Comparison of ENCODE assay signal across 8 cellular contexts in the genomic region with DNA sequence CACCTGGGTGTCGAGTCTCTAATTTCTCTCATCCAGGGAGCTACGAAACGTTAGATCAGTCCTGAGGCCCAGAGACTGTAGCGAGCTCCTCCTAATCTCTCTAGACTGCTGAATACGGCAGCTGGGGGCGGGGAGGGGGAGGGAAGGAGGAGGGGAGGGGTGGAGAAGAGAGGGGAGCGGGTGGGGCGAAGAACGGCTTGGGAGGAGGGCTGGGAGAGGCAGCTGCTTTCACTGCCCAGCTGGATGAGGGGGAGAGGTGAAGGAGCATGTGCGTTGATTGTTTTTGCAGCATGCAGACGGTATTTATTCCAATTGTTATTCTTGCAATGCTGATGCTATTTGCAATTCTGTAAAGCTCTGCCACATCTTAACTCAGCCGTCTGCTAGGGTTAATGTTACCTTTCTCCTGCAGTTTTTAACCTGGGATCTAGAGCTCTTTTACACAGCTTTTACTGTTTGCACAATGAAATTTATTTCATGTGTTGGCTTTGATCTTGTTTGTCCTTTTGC. TPM values are rescaled to one million over a fixed set of nuclear protein-coding genes. Genes with fewer than 3 reads are reported as not detected.
DNase-seq lines count a peak whose midpoint lies in the region; ATAC-seq, FAIRE-seq and TF ChIP-seq lines count a peak whose summit lies in the region.

No MANE protein-coding gene starts in this region.

- H3K36me3 ChIP-seq in fibroblast of lung (ENCODE audit: control insufficient read depth, insufficient read depth, low read length): no peaks in the 10 kb centered on the region
- H3K36me3 ChIP-seq in pancreas: no peaks in the 10 kb centered on the region

- H3K4me1 ChIP-seq in fibroblast of lung (ENCODE audit: control insufficient read depth, extremely low read depth, insufficient read depth, low read length) (no peaks in the 10 kb centered on the region), pancreas (peaks cover 0 to 8% (median 0%) of the 10 kb centered on the region in 3 donors)

- ATAC-seq in HG03354 (IDR thresholded peaks at IDR 0.05; ENCODE audit: poor library complexity, severe bottlenecking, unreplicated experiment) (peak; percentile 20), pancreas (peak; percentile 47 to 73 (median 67)), HG03571 (IDR thresholded peaks at IDR 0.05; ENCODE audit: unreplicated experiment) (no peak), GM21723 (IDR thresholded peaks at IDR 0.05; ENCODE audit: unreplicated experiment) (no peak)

- FAIRE-seq in pancreas (lab: Jason Lieb, UNC): no peak

- intact Hi-C loops in pancreas (cut with DNase I): no loop called here

- H3K27ac ChIP-seq in fibroblast of lung (ENCODE audit: insufficient read depth, low read length) (no peak overlapping the region), pancreas (no peak overlapping the region)

- 2 to 4% methylated on average over 11 to 12 of the region's 12 CpGs for WGBS in pancreas, 2 donors

- H2AFZ ChIP-seq in fibroblast of lung (ENCODE audit: low read length): no peak overlapping the region

- peak overlapping the region in 2 of 4 experiments; percentile 24 to 46 for H3K4me3 ChIP-seq in fibroblast of lung (replicated peaks in 1 of 4; ENCODE audit: control extremely low read depth in 1 of 4, insufficient read depth in 1 of 4, low read depth in 3 of 4, low read length in 4 of 4)
- peak overlapping the region; percentile 24 to 53 (median 38) for H3K4me3 ChIP-seq in pancreas

- H3K9me3 ChIP-seq in fibroblast of lung (ENCODE audit: control insufficient read depth, insufficient read depth, low read depth, low read length): no peaks in the 10 kb centered on the region
- no peaks in the 10 kb centered on the region for H3K9me3 ChIP-seq in pancreas

- no peak for TF ChIP-seq CTCF in fibroblast of lung (conservative IDR thresholded peaks at IDR 0.05 in 1 of 2, IDR thresholded peaks at IDR 0.05 in 1 of 2; ENCODE audit: low read depth in 1 of 2, low read length in 2 of 2)
- no peak for TF ChIP-seq CTCF in pancreas (IDR thresholded peaks at IDR 0.05)

- H3K27me3 ChIP-seq in fibroblast of lung (ENCODE audit: control insufficient read depth, insufficient read depth, low read length) (peaks cover 10% of the 10 kb centered on the region), pancreas (no peaks in the 10 kb centered on the region)

- peak overlapping the region; percentile 59 for H3K4me2 ChIP-seq in fibroblast of lung (ENCODE audit: extremely low read depth, insufficient read depth, low read length)

- no peak overlapping the region for H3K9ac ChIP-seq in fibroblast of lung (ENCODE audit: insufficient read depth, low read length)

- no peaks in the 10 kb centered on the region for H4K20me1 ChIP-seq in fibroblast of lung (ENCODE audit: control insufficient read depth, extremely low read depth, insufficient read depth, low read length)

- peak; percentile 98 for DNase-seq in NCI-H82 (lab: John Stamatoyannopoulos, UW)
- peak in 1 of 2 donors; percentile 22 for DNase-seq in fibroblast of lung (ENCODE audit: low read depth in 2 of 2)
- peak in 4 of 6 donors; percentile 41 to 60 (median 45) for DNase-seq in pancreas
- no peak for DNase-seq in KG1 (lab: John Stamatoyannopoulos, UW)
- DNase-seq in AG08395 (ENCODE audit: low spot score): no peak

- H3K79me2 ChIP-seq in fibroblast of lung (ENCODE audit: control insufficient read depth, insufficient read depth, low read length): no peaks in the 10 kb centered on the region

RNA-seq across cellular contexts. Expression of a gene that starts 0.8 kb away (rescaled TPM):
- under 0.01 and 0.33 TPM in 2 replicates for total RNA-seq in fibroblast of lung
- polyA plus RNA-seq in fibroblast of lung: 0.14 and 0.98 TPM in 2 replicates
- polyA plus RNA-seq in fibroblast of lung (2012): 0.07 and 0.28 TPM in 2 replicates
- 0.30 and 1.4 TPM in 2 replicates for polyA minus RNA-seq in fibroblast of lung (ENCODE audit: low replicate concordance)
- 1 to 10 TPM in 5 of 6 donors, under 1 TPM in 1; 0.88 to 2.8 (median 1.9) TPM for total RNA-seq in pancreas
- polyA plus RNA-seq in pancreas: 1 to 10 TPM in 1 of 2 donors, under 1 TPM in 1; 0.46 to 4.3 TPM

Comparison
In these comparisons a context has a peak if more than half of its experiments do, and no peak if none do; other contexts are left out.
1. ATAC-seq: peak in HG03354 (single experiment) and pancreas (4 of 4); none in HG03571 (single experiment) and GM21723 (single experiment).
2. DNase-seq: peak in NCI-H82 (single experiment) and pancreas (4 of 6); none in KG1 (single experiment) and AG08395 (single experiment).